Comparison of ENCODE assay signal across 8 cellular contexts in genomic region chr12:11981174-11981733, GRCh38.
DNase-seq lines count a peak whose midpoint lies in the region; ATAC-seq, FAIRE-seq and TF ChIP-seq lines count a peak whose summit lies in the region.

No MANE protein-coding gene starts in this region.

- no peak for TF ChIP-seq CTCF in GM12878 (IDR thresholded peaks at IDR 0.05 in 2 of 3, conservative IDR thresholded peaks at IDR 0.05 in 1 of 3; ENCODE audit: control insufficient read depth in 2 of 3, extremely low read depth in 1 of 3, insufficient read depth in 1 of 3, low read depth in 3 of 3, low read length in 3 of 3)

- H4K20me1 ChIP-seq in GM12878 (ENCODE audit: control insufficient read depth, insufficient read depth) = no peaks in the 10 kb centered on the region

- SMC1A ChIA-PET in GM12878 (lab: Charles Lee; ENCODE audit: uncharacterized antibody, unreplicated experiment) = interaction anchor here (0.6 to 5.9 kb wide), 20 partner anchors 8 to 401 kb away, joined by 3 to 61 read pairs (median 7); no protein-coding TSS in a partner anchor

- peak overlapping the region; percentile 69 for H3K9ac ChIP-seq in GM12878 (ENCODE audit: control insufficient read depth, insufficient read depth, low read length)

- H3K79me2 ChIP-seq in GM12878 (ENCODE audit: control insufficient read depth, insufficient read depth, low read length) = no peaks in the 10 kb centered on the region

- under 1% methylated on average over 7 of the region's 7 CpGs for WGBS in GM12878 (ENCODE audit: insufficient coverage, insufficient replicate concordance, low lambda C conversion rate, missing lambda C conversion rate)

- in situ Hi-C loops in GM12878 (cut with MboI) = no loop called here

- peak; percentile 26; the same call in 1 of the 2 replicates for TF ChIP-seq RAD21 in GM12878 (IDR thresholded peaks at IDR 0.05; ENCODE audit: insufficient read depth, low read depth, low read length)

- intact Hi-C loops in GM12878 (cut with micrococcal nuclease; ENCODE audit: unreplicated experiment) = loop anchor here (1.0 to 5.0 kb wide), 5 partner anchors 29 to 414 kb away; no protein-coding TSS in a partner anchor

- peak overlapping the region; percentile 80 for H2AFZ ChIP-seq in GM12878 (ENCODE audit: control insufficient read depth, low read depth, low read length)

- RAD21 ChIA-PET in GM12878 (lab: Charles Lee; ENCODE audit: unreplicated experiment) = interaction anchor here (0.7 to 2.8 kb wide), 22 partner anchors 12 to 436 kb away, joined by 3 to 40 read pairs (median 4); no protein-coding TSS in a partner anchor

- POLR2A ChIA-PET in GM12878 (lab: Charles Lee) = interaction anchor here (0.7 to 4.6 kb wide), 8 partner anchors 11 to 426 kb away, joined by 3 to 33 read pairs (median 4); partner anchors contain the start of gene BORCS5
- POLR2A ChIA-PET in HEK293T (lab: Yijun Ruan, JAX) = no interaction called here

- H3K9me3 ChIP-seq in SJSA1 (replicated peaks) = no peaks in the 10 kb centered on the region
- H3K9me3 ChIP-seq in GM12878 (replicated peaks; ENCODE audit: control insufficient read depth, insufficient read depth, low read length) = no peaks in the 10 kb centered on the region; the same call in 2 of the 3 replicates

- CTCF ChIA-PET in GM12878 (lab: Yijun Ruan, JAX) (interaction anchor here (1.0 to 5.1 kb wide), 6 partner anchors 12 to 247 kb away, joined by 3 to 50 read pairs (median 5); no protein-coding TSS in a partner anchor), HEK293T (lab: Yijun Ruan, JAX) (no interaction called here)

- TF ChIP-seq POLR2A in GM18505 (IDR thresholded peaks at IDR 0.05; ENCODE audit: borderline replicate concordance, extremely low read depth, insufficient read depth, insufficient read length) (no peak), GM12878 (IDR thresholded peaks at IDR 0.05; ENCODE audit: low read depth, low read length) (no peak)

- H3K36me3 ChIP-seq in SJSA1 (no peaks in the 10 kb centered on the region), GM12878 (ENCODE audit: control insufficient read depth in 2 of 2, insufficient read depth in 2 of 2, low read length in 1 of 2) (no peaks in the 10 kb centered on the region)

- no peaks in the 10 kb centered on the region for H3K27me3 ChIP-seq in SJSA1 (replicated peaks)
- no peaks in the 10 kb centered on the region for H3K27me3 ChIP-seq in GM12878 (replicated peaks in 1 of 2; ENCODE audit: control insufficient read depth in 2 of 2, insufficient read depth in 2 of 2, low read length in 1 of 2)

- ATAC-seq in GM18505 (IDR thresholded peaks at IDR 0.05; ENCODE audit: unreplicated experiment) = peak; percentile 80
- ATAC-seq in HG02798 (IDR thresholded peaks at IDR 0.05; ENCODE audit: poor library complexity, unreplicated experiment) = peak; percentile 84
- peak; percentile 90 for ATAC-seq in GM12878

- FAIRE-seq in GM12878 (lab: Jason Lieb, UNC) = peak; percentile 64

- peaks cover 44% of the 10 kb centered on the region for H3K4me1 ChIP-seq in SJSA1 (replicated peaks)
- peaks cover 23% of the 10 kb centered on the region for H3K4me1 ChIP-seq in GM12878 (ENCODE audit: control insufficient read depth, insufficient read depth, low read length)

- TF ChIP-seq EP300 in GM12878 (IDR thresholded peaks at IDR 0.05; ENCODE audit: borderline replicate concordance in 1 of 2, control insufficient read depth in 1 of 2, low read depth in 2 of 2, low read length in 2 of 2) = peak; percentile 99

- DNase-seq in SJSA1 (ENCODE audit: low read depth in 1 of 2, low spot score in 2 of 2) (peak; percentile 79 to 82), GM12878 (ENCODE audit: low read depth, low spot score) (peak; percentile 98), HEK293T (ENCODE audit: extremely low spot score) (no peak), NCI-H2107 treated with DMSO at 0.1 percent for 48 hours (lab: John Stamatoyannopoulos, UW; ENCODE audit: unreplicated experiment) (no peak), LoVo (ENCODE audit: low spot score) (no peak)
- peak; percentile 2 to 81 (median 40) for DNase-seq in stimulated activated naive CD4-positive, alpha-beta T cell (lab: John Stamatoyannopoulos, UW)

- H3K27ac ChIP-seq in SJSA1 (peak overlapping the region; percentile 55), GM12878 (ENCODE audit: control insufficient read depth, insufficient read depth) (peak overlapping the region; percentile 96)

- H3K4me3 ChIP-seq in SJSA1 = no peak overlapping the region
- peak overlapping the region; percentile 19; the same call in 1 of the 2 replicates for H3K4me3 ChIP-seq in GM12878

- BruUV-seq in GM12878 (replicated peaks; lab: Mats Ljungman, UMichigan) = no TSS peak

- H3K4me2 ChIP-seq in GM12878 (ENCODE audit: control insufficient read depth, insufficient read depth) = peak overlapping the region; percentile 87

TF ChIP-seq in GM12878, 131 proteins besides CTCF, POLR2A, EP300 and RAD21 (continues in another document):
- TF ChIP-seq PML (IDR thresholded peaks at IDR 0.05; ENCODE audit: low read length) (peak; percentile 79), ZNF687 (IDR thresholded peaks at IDR 0.05) (peak; percentile 91; the same call in 1 of the 2 replicates), DPF2 (IDR thresholded peaks at IDR 0.05) (peak; percentile 92), YY1 (IDR thresholded peaks at IDR 0.05; ENCODE audit: low read depth, low read length) (0 out of 2 replicates have a peak, but pooled peaks have one; percentile 14)

TF ChIP-seq in HEK293T, 16 proteins besides CTCF, POLR2A, EP300 and RAD21:
- TF ChIP-seq SP1 (IDR thresholded peaks at IDR 0.05) = no peak
- TF ChIP-seq HDGF (IDR thresholded peaks at IDR 0.05; ENCODE audit: borderline replicate concordance) = no peak
- no peak for TF ChIP-seq ELF4 (IDR thresholded peaks at IDR 0.05)
- no peak for TF ChIP-seq BHLHE40 (IDR thresholded peaks at IDR 0.05; ENCODE audit: borderline replicate concordance)
- TF ChIP-seq FOXM1 (IDR thresholded peaks at IDR 0.05; ENCODE audit: borderline replicate concordance) = no peak
- TF ChIP-seq ARNT (IDR thresholded peaks at IDR 0.05) = no peak
- TF ChIP-seq LEF1 (IDR thresholded peaks at IDR 0.05; ENCODE audit: borderline replicate concordance) = no peak
- no peak for TF ChIP-seq CTBP1 (IDR thresholded peaks at IDR 0.05; ENCODE audit: borderline replicate concordance)
- no peak for TF ChIP-seq PKNOX1 (IDR thresholded peaks at IDR 0.05)
- no peak for TF ChIP-seq FOXA1 (IDR thresholded peaks at IDR 0.05)
- no peak for TF ChIP-seq SUZ12 (IDR thresholded peaks at IDR 0.05)
- no peak for TF ChIP-seq ZNF384 (IDR thresholded peaks at IDR 0.05)
- no peak for TF ChIP-seq L3MBTL2 (conservative IDR thresholded peaks at IDR 0.05)
- TF ChIP-seq NFRKB (IDR thresholded peaks at IDR 0.05) = no peak
- no peak for TF ChIP-seq FOXK2 (IDR thresholded peaks at IDR 0.05)
- TF ChIP-seq TARDBP (IDR thresholded peaks at IDR 0.05) = no peak
TF ChIP-seq in HEK293T: peak in this region for 0.

Comparison
In these comparisons a context has a peak if more than half of its experiments do, and no peak if none do; other contexts are left out.
1. DNase-seq: peak in SJSA1 (2 of 2), GM12878 (single experiment) and stimulated activated naive CD4-positive, alpha-beta T cell (6 of 6); none in HEK293T (single experiment), NCI-H2107 treated with DMSO at 0.1 percent for 48 hours (single experiment) and LoVo (single experiment).
2. Peak in every context shown above with its lines, with median percentiles within 50 percentile points of each other: ATAC-seq.